30 cellular contexts compared by ENCODE assay signal in the genomic region with DNA sequence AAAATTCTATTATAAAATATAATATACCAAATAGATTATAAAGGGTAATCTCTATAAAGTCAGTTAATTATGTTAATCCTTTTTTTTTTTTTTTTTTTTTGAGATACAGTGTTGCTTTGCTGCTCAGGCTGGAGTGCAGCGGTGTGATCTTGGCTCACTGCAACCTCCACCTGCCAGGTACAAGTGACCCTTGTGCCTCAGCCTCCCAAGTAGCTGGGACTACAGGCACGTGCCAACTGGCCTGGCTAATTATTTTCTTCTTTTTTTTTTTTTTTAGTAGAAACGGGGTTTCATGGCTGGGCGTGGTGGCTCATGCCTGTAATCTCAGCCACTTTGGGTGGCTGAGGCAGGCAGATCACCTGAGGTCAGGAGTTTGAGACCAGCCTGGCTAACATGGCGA.
"Had no signal": no experiment of that assay in that cellular context is flagged by ENCODE, and none has a peak within 500 bp of the region (broad histone marks: within the 10 kb centered on the region; RNA-seq: fewer than 3 reads in every experiment).

No MANE protein-coding gene starts in this region.

- H3K27me3 ChIP-seq: ovary, right lobe of liver, sigmoid colon, spleen, suprapubic skin, testis, tibial artery, transverse colon, upper lobe of left lung, vagina had no signal

- H3K27ac ChIP-seq: ovary, parathyroid adenoma, psoas muscle, right lobe of liver, sigmoid colon, suprapubic skin, testis, tibial artery, transverse colon, upper lobe of left lung, vagina had no signal

- H3K9ac ChIP-seq: parathyroid adenoma had no signal

- H3K4me1 ChIP-seq: parathyroid adenoma, psoas muscle, right lobe of liver, sigmoid colon, suprapubic skin, testis, tibial artery, transverse colon, upper lobe of left lung, vagina had no signal

- ATAC-seq: naive thymus-derived CD8-positive, alpha-beta T cell; natural killer cell treated with Interleukin-12 subunit alpha and Interleukin-12 subunit beta and Interleukin-15 and Interleukin-18, amount 100 ng/mL, for 72 hours; psoas muscle; right cardiac atrium; stimulated activated memory B cell treated with anti-CD40 and anti-IgM and Interleukin-4, amounts not matched to agents 10 μg/mL and 1 μg/mL and 100 μg/mL, for 72 hours; stimulated activated naive CD8-positive, alpha-beta T cell treated with anti-CD3 and anti-CD28 coated beads, Interleukin-15, amount 100 ng/mL, for 72 hours; stimulated activated naive CD8-positive, alpha-beta T cell treated with anti-CD3 and anti-CD28 coated beads, Interleukin-15, Interleukin-2, amounts not matched to agents 100 U/mL and 50 U/mL, for 24 hours had no signal

- H2AFZ ChIP-seq: parathyroid adenoma had no signal

- H3K9me3 ChIP-seq: ovary, psoas muscle, right lobe of liver, sigmoid colon, spleen, suprapubic skin, testis, tibial artery, transverse colon, upper lobe of left lung, vagina had no signal

- FAIRE-seq: urothelium cell line had no signal

- H3K36me3 ChIP-seq: ovary, right lobe of liver, transverse colon, vagina had no signal

- H3K79me2 ChIP-seq: parathyroid adenoma had no signal

- H3K4me2 ChIP-seq: smooth muscle cell had no signal

- H3K4me3 ChIP-seq: ovary, psoas muscle, right lobe of liver, sigmoid colon, smooth muscle cell, spleen, suprapubic skin, testis, tibial artery, transverse colon, upper lobe of left lung, vagina had no signal

- DNase-seq: naive thymus-derived CD8-positive, alpha-beta T cell; nephron progenitor cell; occipital lobe; ovary; posterior cingulate gyrus; psoas muscle; right cardiac atrium; sigmoid colon; spleen; stimulated activated CD4-positive, alpha-beta T cell treated with anti-CD3 and anti-CD28 coated beads, Interleukin-12 subunit alpha, Interleukin-12 subunit beta, amount 100 ng/mL, for 4 hours; stimulated activated CD4-positive, alpha-beta T cell treated with anti-CD3 and anti-CD28 coated beads, Interleukin-1b, Interleukin-23, amount 100 ng/mL, for 48 hours; stimulated activated CD4-positive, alpha-beta T cell treated with anti-CD3 and anti-CD28 coated beads, Interleukin-4, amount 100 ng/mL, for 1 hour; stimulated activated CD4-positive, alpha-beta T cell treated with anti-CD3 and anti-CD28 coated beads, Interleukin-4, amount 100 ng/mL, for 4 hours; stimulated activated CD8-positive, alpha-beta memory T cell treated with anti-CD3 and anti-CD28 coated beads, Interleukin-4, amount 100 ng/mL, for 48 hours; stimulated activated naive CD4-positive, alpha-beta T cell; stimulated activated naive CD8-positive, alpha-beta T cell treated with anti-CD3 and anti-CD28 coated beads, Interleukin-15, amount 100 ng/mL, for 72 hours; stimulated activated naive CD8-positive, alpha-beta T cell treated with anti-CD3 and anti-CD28 coated beads, Interleukin-15, Interleukin-2, amounts not matched to agents 100 U/mL and 50 U/mL, for 24 hours; substantia nigra; testis; tibial artery; transverse colon; upper lobe of left lung had no signal
